8 cellular contexts compared by ENCODE assay signal in the genomic region with DNA sequence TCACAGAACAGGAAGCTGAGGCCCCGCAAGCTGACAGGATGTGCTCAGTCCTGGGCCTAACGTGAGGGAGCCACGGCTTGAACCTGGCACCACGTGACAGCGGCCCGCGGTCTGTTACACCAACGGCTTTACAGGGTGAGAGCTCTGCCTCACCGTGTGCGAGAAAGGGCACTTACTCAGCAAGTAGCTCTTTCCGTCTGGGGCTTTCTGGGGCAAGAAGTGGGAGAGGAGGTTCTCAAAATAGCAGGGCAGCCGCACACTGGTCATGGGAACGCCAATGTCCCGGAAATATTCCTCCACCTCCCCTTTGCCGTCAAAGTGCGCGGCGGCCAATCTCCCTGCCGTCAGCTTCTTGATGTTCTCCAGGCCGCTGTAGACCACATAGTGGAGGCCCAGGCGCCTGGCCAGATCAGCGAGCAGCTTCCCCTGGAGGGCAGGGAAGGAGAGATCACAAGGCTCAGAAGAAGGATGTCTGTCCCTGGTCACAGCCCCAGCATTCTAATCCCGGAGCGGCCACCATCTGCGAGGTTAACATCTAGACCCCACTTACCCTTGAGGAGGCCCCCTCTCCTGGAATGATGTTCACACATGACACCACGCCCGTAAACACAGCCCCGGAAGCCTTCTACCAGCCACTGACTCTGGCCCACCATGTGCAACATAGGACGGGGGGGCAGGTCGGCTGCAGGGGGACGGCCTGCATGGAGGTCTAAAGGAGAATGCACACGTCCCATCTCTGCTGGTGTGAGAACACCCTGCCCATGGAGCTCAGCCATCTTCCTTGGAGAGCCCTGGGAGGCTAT. TPM values are rescaled to one million over a fixed set of nuclear protein-coding genes. Genes with fewer than 3 reads are reported as not detected.
DNase-seq lines count a peak whose midpoint lies in the region; ATAC-seq and TF ChIP-seq lines count a peak whose summit lies in the region.
"Had no signal": no experiment of that assay in that cellular context is flagged by ENCODE, and none has a peak within 500 bp of the region (broad histone marks: within the 10 kb centered on the region; RNA-seq: fewer than 3 reads in every experiment).

No MANE protein-coding gene starts in this region.

- no peak overlapping the region for H3K56ac ChIP-seq in H9 (ENCODE audit: insufficient read length, low read depth, low read length)

- H3K9me3 Mint-ChIP-seq in activated CD4-positive, alpha-beta memory T cell treated with anti-CD3 and anti-CD28 coated beads for 36 hours, result no peaks in the 10 kb centered on the region
- no peaks in the 10 kb centered on the region for H3K9me3 Mint-ChIP-seq in activated naive CD8-positive, alpha-beta T cell treated with anti-CD3 and anti-CD28 coated beads, Interleukin-2, amount 50 U/mL, for 24 hours
- H3K9me3 Mint-ChIP-seq in type B pancreatic cell (no peaks in the 10 kb centered on the region), H9 (no peaks in the 10 kb centered on the region)

- no peaks in the 10 kb centered on the region for H3K79me2 ChIP-seq in H9 (ENCODE audit: insufficient read depth, low read length)

- H3K14ac ChIP-seq in H9 (ENCODE audit: insufficient read depth, low read length), result no peak overlapping the region

- H3K4me1 ChIP-seq in rectal smooth muscle tissue (ENCODE audit: control insufficient read depth, insufficient read depth, low read length) (no peaks in the 10 kb centered on the region), H9 (ENCODE audit: insufficient read depth, low read length) (no peaks in the 10 kb centered on the region)

- H3K18ac ChIP-seq in H9 (ENCODE audit: insufficient read length, low read depth, low read length), result no peak overlapping the region

- H3K9ac ChIP-seq in rectal smooth muscle tissue (ENCODE audit: low read length), result no peak overlapping the region
- H3K9ac ChIP-seq in H9 (ENCODE audit: extremely low read depth, insufficient read length, low read length), result no peak overlapping the region

- no peak overlapping the region for H2BK120ac ChIP-seq in H9 (ENCODE audit: low read depth, low read length, poor library complexity, severe bottlenecking)

- H3K4me2 ChIP-seq in H9 (ENCODE audit: insufficient read depth, insufficient read length, low read length), result no peak overlapping the region

- POLR2A ChIA-PET in activated CD4-positive, alpha-beta memory T cell treated with anti-CD3 and anti-CD28 coated beads for 36 hours (lab: Charles Lee), result interaction anchor here (0.8 to 1.8 kb wide), 4 partner anchors 9 to 50 kb away, joined by 3 to 16 read pairs (median 4); partner anchors contain the start of genes CORO7, HMOX2 and NMRAL1

- TF ChIP-seq CTCF in type B pancreatic cell (conservative IDR thresholded peaks at IDR 0.05) (no peak), H9 (conservative IDR thresholded peaks at IDR 0.05) (no peak)

- H3K23me2 ChIP-seq in H9 (ENCODE audit: insufficient read length, low read depth, low read length, poor library complexity, severe bottlenecking), result no peaks in the 10 kb centered on the region

- peak overlapping the region; percentile 96 for H3K27ac Mint-ChIP-seq in activated CD4-positive, alpha-beta memory T cell treated with anti-CD3 and anti-CD28 coated beads for 36 hours
- peak overlapping the region; percentile 83 for H3K27ac Mint-ChIP-seq in activated naive CD8-positive, alpha-beta T cell treated with anti-CD3 and anti-CD28 coated beads, Interleukin-2, amount 50 U/mL, for 24 hours
- H3K27ac Mint-ChIP-seq in type B pancreatic cell (peak overlapping the region; percentile 31), H9 (no peak overlapping the region)

- ATAC-seq in activated naive CD8-positive, alpha-beta T cell treated with anti-CD3 and anti-CD28 coated beads, Interleukin-2, amount 50 U/mL, for 24 hours, result peak; percentile 98
- no peak for ATAC-seq in HG02852 (IDR thresholded peaks at IDR 0.05; ENCODE audit: unreplicated experiment)

- H4K5ac ChIP-seq in H9 (ENCODE audit: insufficient read length, low read depth, low read length), result no peak overlapping the region

- peaks cover 22% of the 10 kb centered on the region for H3K36me3 Mint-ChIP-seq in activated CD4-positive, alpha-beta memory T cell treated with anti-CD3 and anti-CD28 coated beads for 36 hours
- peaks cover 19% of the 10 kb centered on the region for H3K36me3 Mint-ChIP-seq in activated naive CD8-positive, alpha-beta T cell treated with anti-CD3 and anti-CD28 coated beads, Interleukin-2, amount 50 U/mL, for 24 hours (ENCODE audit: low read depth)
- H3K36me3 Mint-ChIP-seq in type B pancreatic cell (peaks cover 7% of the 10 kb centered on the region), H9 (ENCODE audit: insufficient read depth in 1 of 3, low read depth in 3 of 3) (peaks cover 21 to 61% (median 56%) of the 10 kb centered on the region in 3 experiments; a peak in 6 of 7 replicates)

- H2BK12ac ChIP-seq in H9 (ENCODE audit: insufficient read length, low read depth, low read length), result no peak overlapping the region

- H4K91ac ChIP-seq in H9 (ENCODE audit: insufficient read length, low read depth, low read length), result no peak overlapping the region

- H3K4me3 ChIP-seq in rectal smooth muscle tissue (ENCODE audit: low read length), result no peak overlapping the region

- peak overlapping the region; percentile 23 for H3K4me3 Mint-ChIP-seq in activated CD4-positive, alpha-beta memory T cell treated with anti-CD3 and anti-CD28 coated beads for 36 hours
- H3K4me3 Mint-ChIP-seq in activated naive CD8-positive, alpha-beta T cell treated with anti-CD3 and anti-CD28 coated beads, Interleukin-2, amount 50 U/mL, for 24 hours, result peak overlapping the region; percentile 11
- H3K4me3 Mint-ChIP-seq in type B pancreatic cell (no peak overlapping the region), H9 (no peak overlapping the region)

- no peaks in the 10 kb centered on the region for H3K79me1 ChIP-seq in H9 (ENCODE audit: insufficient read depth, low read depth, low read length, poor library complexity, severe bottlenecking)

- peaks cover 22% of the 10 kb centered on the region for H3K36me3 ChIP-seq in rectal smooth muscle tissue (ENCODE audit: control insufficient read depth, insufficient read depth, low read length)

- H3K27me3 ChIP-seq in rectal smooth muscle tissue (ENCODE audit: control insufficient read depth, insufficient read depth, low read length) (no peaks in the 10 kb centered on the region), H9 (ENCODE audit: insufficient read depth, low read length) (no peaks in the 10 kb centered on the region)

- intact Hi-C loops in activated CD4-positive, alpha-beta memory T cell treated with anti-CD3 and anti-CD28 coated beads for 36 hours (cut with micrococcal nuclease), result no loop called here

- H3K27me3 Mint-ChIP-seq in activated CD4-positive, alpha-beta memory T cell treated with anti-CD3 and anti-CD28 coated beads for 36 hours, result no peaks in the 10 kb centered on the region
- no peaks in the 10 kb centered on the region for H3K27me3 Mint-ChIP-seq in activated naive CD8-positive, alpha-beta T cell treated with anti-CD3 and anti-CD28 coated beads, Interleukin-2, amount 50 U/mL, for 24 hours
- H3K27me3 Mint-ChIP-seq in type B pancreatic cell (no peaks in the 10 kb centered on the region), H9 (ENCODE audit: low read depth) (no peaks in the 10 kb centered on the region)

- no peak overlapping the region for H3K4ac ChIP-seq in H9 (ENCODE audit: low read depth, low read length)

- no peak overlapping the region for H2AFZ ChIP-seq in H9 (ENCODE audit: low read length)

- DNase-seq in activated CD4-positive, alpha-beta memory T cell treated with anti-CD3 and anti-CD28 coated beads for 36 hours, result peak; percentile 86
- peak; percentile 66 for DNase-seq in activated naive CD8-positive, alpha-beta T cell treated with anti-CD3 and anti-CD28 coated beads, Interleukin-2, amount 50 U/mL, for 24 hours
- no peak for DNase-seq in type B pancreatic cell (ENCODE audit: extremely low spot score, unreplicated experiment)
- no peak for DNase-seq in cerebellum (ENCODE audit: low spot score)
- DNase-seq in H9, result no peak
- DNase-seq: NCI-H2171 treated with DMSO at 0.1 percent for 48 hours had no signal

- no peak overlapping the region for H2BK5ac ChIP-seq in H9 (ENCODE audit: insufficient read length, low read length)

- no peaks in the 10 kb centered on the region for H3K9me3 ChIP-seq in H9 (ENCODE audit: control insufficient read depth, low read depth, low read length)

- H2BK15ac ChIP-seq in H9 (ENCODE audit: low read depth, low read length), result no peak overlapping the region

- H3K23ac ChIP-seq in H9 (ENCODE audit: insufficient read length, low read depth, low read length), result no peak overlapping the region

- CTCF ChIA-PET in activated CD4-positive, alpha-beta memory T cell treated with anti-CD3 and anti-CD28 coated beads for 36 hours (lab: Charles Lee), result interaction anchor here (0.6 to 1.6 kb wide), 2 partner anchors 10 to 131 kb away, joined by 3 to 6 read pairs; partner anchors contain the start of gene HMOX2

- no peak overlapping the region for H2AK5ac ChIP-seq in H9 (ENCODE audit: insufficient read length, low read length)

- H4K8ac ChIP-seq in H9 (replicated peaks; ENCODE audit: insufficient read length, low read depth, low read length), result no peak overlapping the region

- no peak overlapping the region for H3T11ph ChIP-seq in H9 (ENCODE audit: low read length)

- no peaks in the 10 kb centered on the region for H4K20me1 ChIP-seq in H9 (ENCODE audit: control insufficient read depth, insufficient read depth, insufficient read length)

- H2BK20ac ChIP-seq in H9 (ENCODE audit: low read depth, low read length, poor library complexity, severe bottlenecking), result no peak overlapping the region

- H3K4me1 Mint-ChIP-seq in activated CD4-positive, alpha-beta memory T cell treated with anti-CD3 and anti-CD28 coated beads for 36 hours (ENCODE audit: low read depth), result peaks cover 19% of the 10 kb centered on the region
- H3K4me1 Mint-ChIP-seq in activated naive CD8-positive, alpha-beta T cell treated with anti-CD3 and anti-CD28 coated beads, Interleukin-2, amount 50 U/mL, for 24 hours, result peaks cover 21% of the 10 kb centered on the region
- no peaks in the 10 kb centered on the region for H3K4me1 Mint-ChIP-seq in type B pancreatic cell (ENCODE audit: unreplicated experiment)
- H3K4me1 Mint-ChIP-seq in H9, result peaks cover 6 to 14% of the 10 kb centered on the region in 2 experiments

- WGBS in H9 (ENCODE audit: extremely low coverage, insufficient read length, low lambda C conversion rate), result no CpG with 5 or more reads among the region's 32 CpGs

- peak overlapping the region; percentile 55 for H3K27ac ChIP-seq in rectal smooth muscle tissue (ENCODE audit: low read depth, low read length)
- H3K27ac ChIP-seq in H9 (ENCODE audit: insufficient read length, low read depth, low read length), result no peak overlapping the region

RNA-seq across cellular contexts. Expression of gene NMRAL1, which starts 8.2 kb away (rescaled TPM):
- total RNA-seq in activated CD4-positive, alpha-beta memory T cell treated with anti-CD3 and anti-CD28 coated beads for 36 hours, result 10 to 100 TPM; 50.5 to 55.0 TPM
- total RNA-seq in type B pancreatic cell (ENCODE audit: low replicate concordance), result 48.3 and 49.1 TPM in 2 replicates
- 27.0 TPM for total RNA-seq in cerebellum
- total RNA-seq in H9 (2021), result 74.1 and 78.9 TPM in 2 replicates

RNA-seq across cellular contexts. Expression of gene HMOX2, which starts 10.0 kb away (rescaled TPM):
- total RNA-seq in activated CD4-positive, alpha-beta memory T cell treated with anti-CD3 and anti-CD28 coated beads for 36 hours, result 10 to 100 TPM; 69.1 to 76.0 TPM
- 37.8 and 46.2 TPM in 2 replicates for total RNA-seq in type B pancreatic cell (ENCODE audit: low replicate concordance)
- 33.0 TPM for total RNA-seq in cerebellum
- 44.4 and 45.7 TPM in 2 replicates for total RNA-seq in H9 (2021)

RNA-seq across cellular contexts. Expression of gene DNAJA3, which starts 40.5 kb away (rescaled TPM):
- total RNA-seq in activated CD4-positive, alpha-beta memory T cell treated with anti-CD3 and anti-CD28 coated beads for 36 hours, result 10 to 100 TPM; 74.6 to 75.0 TPM
- total RNA-seq in type B pancreatic cell (ENCODE audit: low replicate concordance) (43.9 and 46.5 TPM in 2 replicates), cerebellum (35.2 TPM), H9 (2021) (56.2 and 60.5 TPM in 2 replicates)

RNA-seq across cellular contexts. Expression of gene CORO7, which starts 49.8 kb away (rescaled TPM):
- total RNA-seq in activated CD4-positive, alpha-beta memory T cell treated with anti-CD3 and anti-CD28 coated beads for 36 hours, result 100 to 1,000 TPM in 1 of 2 experiments, 10 to 100 TPM in 1; 90.4 to 101 TPM
- total RNA-seq in type B pancreatic cell (ENCODE audit: low replicate concordance), result 32.3 and 41.4 TPM in 2 replicates
- total RNA-seq in cerebellum, result 27.4 TPM
- total RNA-seq in H9 (2021), result 33.8 and 38.4 TPM in 2 replicates

Comparison
In these comparisons a context has a peak if more than half of its experiments do, and no peak if none do; other contexts are left out.
1. DNase-seq: peak in activated CD4-positive, alpha-beta memory T cell treated with anti-CD3 and anti-CD28 coated beads for 36 hours (single experiment) and activated naive CD8-positive, alpha-beta T cell treated with anti-CD3 and anti-CD28 coated beads, Interleukin-2, amount 50 U/mL, for 24 hours (single experiment); none in type B pancreatic cell (single experiment), cerebellum (single experiment) and H9 (single experiment).
2. H3K27ac Mint-ChIP-seq: peak in activated CD4-positive, alpha-beta memory T cell treated with anti-CD3 and anti-CD28 coated beads for 36 hours (single experiment), activated naive CD8-positive, alpha-beta T cell treated with anti-CD3 and anti-CD28 coated beads, Interleukin-2, amount 50 U/mL, for 24 hours (single experiment) and type B pancreatic cell (single experiment); none in H9 (0 of 3).
3. H3K4me3 Mint-ChIP-seq: peak in activated CD4-positive, alpha-beta memory T cell treated with anti-CD3 and anti-CD28 coated beads for 36 hours (single experiment) and activated naive CD8-positive, alpha-beta T cell treated with anti-CD3 and anti-CD28 coated beads, Interleukin-2, amount 50 U/mL, for 24 hours (single experiment); none in type B pancreatic cell (single experiment) and H9 (0 of 2).